Comparison of ENCODE assay signal across 25 cellular contexts in genomic region chr10:23974886-23975830, GRCh38.
DNase-seq lines count a peak whose midpoint lies in the region; ATAC-seq and TF ChIP-seq lines count a peak whose summit lies in the region.
"Had no signal": no experiment of that assay in that cellular context is flagged by ENCODE, and none has a peak within 500 bp of the region (broad histone marks: within the 10 kb centered on the region; RNA-seq: fewer than 3 reads in every experiment).

No MANE protein-coding gene starts in this region.

- TF ChIP-seq CTCF in cardiac muscle cell (IDR thresholded peaks at IDR 0.05; ENCODE audit: low read depth, low read length) (no peak), psoas muscle (IDR thresholded peaks at IDR 0.05) (no peak)

- H3K9me3 ChIP-seq in cardiac muscle cell (ENCODE audit: low read depth) (no peaks in the 10 kb centered on the region), psoas muscle (no peaks in the 10 kb centered on the region)
- H3K9me3 ChIP-seq: Caco-2, SJCRH30 had no signal

- H3K4me1 ChIP-seq in cardiac muscle cell (ENCODE audit: low read depth) = peaks cover 25% of the 10 kb centered on the region
- peaks cover 25% of the 10 kb centered on the region for H3K4me1 ChIP-seq in psoas muscle
- H3K4me1 ChIP-seq: Caco-2 had no signal

- H3K36me3 ChIP-seq in cardiac muscle cell (no peaks in the 10 kb centered on the region), psoas muscle (ENCODE audit: insufficient read depth in 1 of 2, low read depth in 1 of 2) (no peaks in the 10 kb centered on the region)
- H3K36me3 ChIP-seq: SJCRH30 had no signal

- H3K27ac ChIP-seq in cardiac muscle cell = peak overlapping the region; percentile 94
- H3K27ac ChIP-seq in psoas muscle = peak overlapping the region; percentile 37
- H3K27ac ChIP-seq: 22Rv1, C4-2B, PC-9, SJCRH30 had no signal

- H3K4me3 ChIP-seq in cardiac muscle cell (no peak overlapping the region), psoas muscle (peak overlapping the region; percentile 12)
- H3K4me3 ChIP-seq: PC-9, SJCRH30 had no signal

- intact Hi-C loops in left ventricle myocardium superior (cut with micrococcal nuclease) = loop anchor here (5.0 kb wide), 1 partner anchor 347 kb away; no protein-coding TSS in a partner anchor
- intact Hi-C loops in psoas muscle (cut with DNase I) = no loop called here

- no peak for ATAC-seq in left ventricle myocardium superior
- ATAC-seq in psoas muscle = peak in 3 of 4 donors; percentile 21 to 47 (median 38)
- ATAC-seq in HG03159 (IDR thresholded peaks at IDR 0.05; ENCODE audit: unreplicated experiment) = no peak
- ATAC-seq: CD8-positive, alpha-beta T cell; HCT116; Right ventricle myocardium inferior had no signal

- H3K27me3 ChIP-seq in cardiac muscle cell (no peaks in the 10 kb centered on the region), psoas muscle (ENCODE audit: insufficient read depth in 3 of 3, low read length in 2 of 3) (no peaks in the 10 kb centered on the region)
- H3K27me3 ChIP-seq: SJCRH30 had no signal

- WGBS in psoas muscle, 3 donors = 29 to 44% (median 32%) methylated on average over 6 of the region's 6 CpGs

- peak in 1 of 2 donors; percentile 53 for DNase-seq in cardiac muscle cell (ENCODE audit: low read depth in 1 of 2, low spot score in 1 of 2)
- DNase-seq in left ventricle myocardium superior = no peak
- DNase-seq in left kidney (ENCODE audit: low read depth, low spot score) = peak; percentile 52
- no peak for DNase-seq in psoas muscle
- no peak for DNase-seq in effector CD4-positive, alpha-beta T cell
- no peak for DNase-seq in stimulated activated CD4-positive, alpha-beta T cell treated with anti-CD3 and anti-CD28 coated beads, Interleukin-4, amount 100 ng/mL, for 1 hour
- no peak for DNase-seq in NCI-H146 (lab: John Stamatoyannopoulos, UW)
- DNase-seq: Caco-2; CD8-positive, alpha-beta T cell; DMS79 treated with DMSO at 0.1 percent for 48 hours; GF-D8; KBM-7; MV-4-11; NCI-H1105; NCI-H1436 treated with DMSO at 0.1 percent for 48 hours; NCI-H2029; NCI-H446; NCI-H524 treated with DMSO at 0.1 percent for 48 hours; PC-9; SJCRH30 had no signal

Comparison
In these comparisons a context has a peak if more than half of its experiments do, and no peak if none do; other contexts are left out.
1. ATAC-seq: peak in psoas muscle (3 of 4); none in left ventricle myocardium superior (single experiment) and HG03159 (single experiment).